1 cellular context compared by ENCODE assay signal in genomic region chr19:13784731-13785452, GRCh38.
TF ChIP-seq lines count a peak whose summit lies in the region.

No MANE protein-coding gene starts in this region.

TF ChIP-seq in GM12878, 131 proteins besides CTCF, POLR2A, EP300 and RAD21 (continued from another document):
- TF ChIP-seq RFX5 (IDR thresholded peaks at IDR 0.05; ENCODE audit: low read depth, low read length) (no peak), BACH1 (IDR thresholded peaks at IDR 0.05; ENCODE audit: borderline replicate concordance) (peak; percentile 17; the same call in 1 of the 2 replicates), GATAD2B (conservative IDR thresholded peaks at IDR 0.05; ENCODE audit: low read depth) (no peak), ZNF687 (IDR thresholded peaks at IDR 0.05) (0 out of 2 replicates have a peak, but pooled peaks have one; percentile 16), NBN (IDR thresholded peaks at IDR 0.05) (0 out of 2 replicates have a peak, but pooled peaks have one; percentile 36), PAX5 (IDR thresholded peaks at IDR 0.05; ENCODE audit: borderline replicate concordance, low read depth, low read length) (no peak), SRF (IDR thresholded peaks at IDR 0.05; ENCODE audit: low read depth in 2 of 2, low read length in 2 of 2) (no peak), CBX5 (IDR thresholded peaks at IDR 0.05; ENCODE audit: low read depth) (no peak), BRCA1 (IDR thresholded peaks at IDR 0.05; ENCODE audit: low read depth, low read length) (no peak), SMC3 (IDR thresholded peaks at IDR 0.05; ENCODE audit: borderline replicate concordance, low read length) (peak; percentile 89), IKZF1 (conservative IDR thresholded peaks at IDR 0.05) (peak; percentile 58), SREBF2 (IDR thresholded peaks at IDR 0.05; ENCODE audit: low read length) (no peak)
